In the genomic region with DNA sequence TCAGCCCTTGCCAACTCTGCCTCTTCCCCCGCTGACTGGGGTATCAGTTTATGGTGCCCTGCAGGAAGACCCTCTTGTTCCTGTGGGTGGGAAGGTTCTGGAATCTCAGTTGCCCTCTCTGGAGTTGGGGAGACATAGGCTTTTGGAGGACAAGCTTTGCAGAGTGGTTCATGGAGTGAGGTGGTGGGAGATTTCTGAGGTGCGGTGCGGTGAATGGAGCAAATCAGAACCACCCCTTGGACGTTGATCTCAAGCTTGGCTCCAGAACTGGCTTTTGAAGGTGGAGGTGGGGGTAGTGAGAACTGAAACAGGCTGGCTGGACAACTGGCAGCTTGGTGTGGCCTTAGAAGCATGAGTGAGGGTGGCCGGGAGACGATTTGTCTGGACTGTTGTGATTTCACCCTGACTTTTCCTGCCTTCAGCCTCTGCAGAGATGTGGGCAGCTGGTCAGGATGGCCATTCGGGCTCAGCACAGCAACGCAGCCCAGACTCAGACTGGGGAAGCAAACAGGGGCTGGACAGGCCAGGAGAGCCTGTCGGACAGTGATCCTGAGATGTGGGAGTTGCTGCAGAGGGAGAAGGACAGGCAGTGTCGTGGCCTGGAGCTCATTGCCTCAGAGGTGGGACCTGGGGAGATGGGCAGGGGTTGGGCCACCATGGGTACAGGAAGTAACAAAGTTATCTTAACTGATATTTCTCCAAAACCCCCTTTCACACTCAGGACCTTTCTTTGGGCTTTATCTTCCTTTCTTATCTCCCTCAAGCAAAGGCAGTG, we compare ENCODE assay signal across 8 cellular contexts. TPM values are rescaled to one million over a fixed set of nuclear protein-coding genes. Genes with fewer than 3 reads are reported as not detected.
DNase-seq lines count a peak whose midpoint lies in the region; ATAC-seq and TF ChIP-seq lines count a peak whose summit lies in the region.

No MANE protein-coding gene starts in this region.

- no peak overlapping the region for H2AFZ ChIP-seq in PC-3 (ENCODE audit: low read length)
- no peak overlapping the region for H2AFZ ChIP-seq in neuron (ENCODE audit: low read depth, low read length)

- no peaks in the 10 kb centered on the region for H3K9me3 ChIP-seq in Caco-2
- no peaks in the 10 kb centered on the region for H3K9me3 ChIP-seq in PC-3 (ENCODE audit: low read length)
- no peaks in the 10 kb centered on the region for H3K9me3 ChIP-seq in neuron (ENCODE audit: low read length)

- BruUV-seq in Caco-2 (replicated peaks; lab: Mats Ljungman, UMichigan) (TSS peak; percentile 34), PC-3 (replicated peaks; lab: Mats Ljungman, UMichigan) (TSS peak; percentile 68)

- H3K27ac Mint-ChIP-seq in Caco-2 (ENCODE audit: unreplicated experiment) = peak overlapping the region; percentile 100

- H3K4me1 ChIP-seq in Caco-2 (peaks cover 4% of the 10 kb centered on the region; the same call in 1 of the 2 replicates), PC-3 (ENCODE audit: insufficient read depth, low read length) (peaks cover 19% of the 10 kb centered on the region), neuron (ENCODE audit: insufficient read depth, low read length) (peaks cover 30% of the 10 kb centered on the region)

- POLR2A ChIA-PET in Caco-2 (lab: Charles Lee) = interaction anchor here (1.0 to 2.2 kb wide), 8 partner anchors 9 to 151 kb away, joined by 3 to 36 read pairs (median 18); partner anchors contain the start of genes LRP1, NEMP1 and NXPH4
- POLR2A ChIA-PET in PC-3 (lab: Charles Lee; ENCODE audit: unreplicated experiment) = interaction anchor here (0.7 to 0.8 kb wide), 3 partner anchors 10 to 158 kb away, joined by 3 to 9 read pairs (median 4); no protein-coding TSS in a partner anchor
- POLR2A ChIA-PET in GM10248 (lab: Yijun Ruan, JAX) = interaction anchor here (1.7 to 2.3 kb wide), 2 partner anchors 10 to 13 kb away, joined by 6 to 32 read pairs; no protein-coding TSS in a partner anchor

- peaks cover 64% of the 10 kb centered on the region for H3K36me3 Mint-ChIP-seq in Caco-2 (ENCODE audit: insufficient read depth, unreplicated experiment)

- H3K27me3 Mint-ChIP-seq in Caco-2 (ENCODE audit: insufficient read depth, unreplicated experiment) = no peaks in the 10 kb centered on the region

- ATAC-seq in PC-3 (no peak; the same call in none of the 2 replicates), HG03159 (IDR thresholded peaks at IDR 0.05; ENCODE audit: unreplicated experiment) (no peak)

- no peaks in the 10 kb centered on the region for H3K9me3 Mint-ChIP-seq in Caco-2 (ENCODE audit: unreplicated experiment)

- peaks cover 2% of the 10 kb centered on the region; the same call in 1 of the 2 replicates for H4K20me1 ChIP-seq in PC-3 (ENCODE audit: low read length)

- H3K9ac ChIP-seq in PC-3 (ENCODE audit: low read length) = peak overlapping the region; percentile 97

- intact Hi-C loops in Caco-2 (cut with micrococcal nuclease; ENCODE audit: unreplicated experiment) (loop anchor here (1.0 kb wide), 1 partner anchor 16 kb away; no protein-coding TSS in a partner anchor), PC-3 (cut with micrococcal nuclease) (no loop called here)

- H3K4me1 Mint-ChIP-seq in Caco-2 (ENCODE audit: low read depth, unreplicated experiment) = peaks cover 14% of the 10 kb centered on the region

- H3K27me3 ChIP-seq in Caco-2 (replicated peaks; ENCODE audit: control insufficient read depth, insufficient read depth, low read length) (no peaks in the 10 kb centered on the region), PC-3 (ENCODE audit: low read length) (no peaks in the 10 kb centered on the region), neuron (ENCODE audit: insufficient read depth, low read length) (peaks cover 26% of the 10 kb centered on the region)

- peak overlapping the region; percentile 100 for H3K4me3 Mint-ChIP-seq in Caco-2 (ENCODE audit: unreplicated experiment)

- H3K36me3 ChIP-seq in Caco-2 (ENCODE audit: control insufficient read depth, insufficient read depth, low read length) = peaks cover 8% of the 10 kb centered on the region
- H3K36me3 ChIP-seq in PC-3 (ENCODE audit: low read depth, low read length) = peaks cover 34% of the 10 kb centered on the region; the same call in 1 of the 2 replicates
- H3K36me3 ChIP-seq in neuron (ENCODE audit: insufficient read depth, low read length) = peaks cover 36% of the 10 kb centered on the region

- H3K27ac ChIP-seq in PC-3 (ENCODE audit: low read length) = peak overlapping the region; percentile 74
- peak overlapping the region; percentile 85 for H3K27ac ChIP-seq in epithelial cell of prostate

- H3K79me2 ChIP-seq in PC-3 (ENCODE audit: low read length) = peaks cover 38% of the 10 kb centered on the region

- DNase-seq in Caco-2 = no peak
- DNase-seq in PC-3 = no peak
- no peak for DNase-seq in epithelial cell of prostate (ENCODE audit: low read depth, low spot score)
- no peak for DNase-seq in HK-2 (ENCODE audit: unreplicated experiment)
- no peak for DNase-seq in NAMALWA (ENCODE audit: low spot score)
- DNase-seq in GM10248 (ENCODE audit: extremely low spot score) = no peak

- H3K4me2 ChIP-seq in PC-3 (ENCODE audit: low read length) = peak overlapping the region; percentile 95

- TF ChIP-seq CTCF in Caco-2 (IDR thresholded peaks at IDR 0.05; ENCODE audit: insufficient read depth in 1 of 2, low read depth in 1 of 2, low read length in 1 of 2, severe bottlenecking in 1 of 2, unreplicated experiment in 1 of 2) (no peak), PC-3 (conservative IDR thresholded peaks at IDR 0.05; ENCODE audit: low read depth, low read length) (no peak), GM10248 (IDR thresholded peaks at IDR 0.05; ENCODE audit: control extremely low read depth, extremely low read depth, low read depth, missing control alignments) (no peak)

- CTCF ChIA-PET in Caco-2 (lab: Charles Lee) (interaction anchor here (0.6 to 2.6 kb wide), 9 partner anchors 10 to 222 kb away, joined by 3 to 70 read pairs (median 5); partner anchors contain the start of gene NXPH4), PC-3 (lab: Charles Lee) (interaction anchor here (0.6 to 2.0 kb wide), 4 partner anchors 8 to 104 kb away, joined by 3 to 11 read pairs (median 6); no protein-coding TSS in a partner anchor), GM10248 (lab: Yijun Ruan, JAX) (interaction anchor here (1.0 to 22.8 kb wide), 8 partner anchors 10 to 378 kb away, joined by 3 to 403 read pairs (median 6); partner anchors contain the start of genes NXPH4 and STAT6)

- H3K9me2 ChIP-seq in PC-3 (replicated peaks; ENCODE audit: low read length) = no peaks in the 10 kb centered on the region

- peak overlapping the region; percentile 62 for H3K4me3 ChIP-seq in Caco-2 (ENCODE audit: low read depth, low read length)
- peak overlapping the region; percentile 88 for H3K4me3 ChIP-seq in PC-3 (ENCODE audit: low read length)
- H3K4me3 ChIP-seq in neuron (ENCODE audit: low read length) = peak overlapping the region; percentile 76

- H3F3A ChIP-seq in PC-3 (ENCODE audit: low read length, unreplicated experiment) = no peaks in the 10 kb centered on the region

RNA-seq across cellular contexts. Expression of gene SHMT2, which starts 1.1 kb away (rescaled TPM):
- total RNA-seq in Caco-2 (2022) = 387 and 466 TPM in 2 replicates
- 210 and 263 TPM in 2 replicates for total RNA-seq in PC-3 (2014; rRNA removed)

RNA-seq across cellular contexts. Expression of gene NXPH4, which starts 14.0 kb away (rescaled TPM):
- total RNA-seq in Caco-2 (2022) (10.0 and 10.6 TPM in 2 replicates), PC-3 (2014; rRNA removed) (10.7 and 15.1 TPM in 2 replicates)

RNA-seq across cellular contexts. Expression of gene STAC3, which starts 20.4 kb away (rescaled TPM):
- total RNA-seq in Caco-2 (2022) = 0.70 and 1.3 TPM in 2 replicates
- 1.4 and 1.8 TPM in 2 replicates for total RNA-seq in PC-3 (2014; rRNA removed)
